In genomic region chr9:69411931-69412740, GRCh38 we compare ENCODE assay signal across 14 cellular contexts.
DNase-seq lines count a peak whose midpoint lies in the region; ATAC-seq, FAIRE-seq and TF ChIP-seq lines count a peak whose summit lies in the region.
"Had no signal": no experiment of that assay in that cellular context is flagged by ENCODE, and none has a peak within 500 bp of the region (broad histone marks: within the 10 kb centered on the region; RNA-seq: fewer than 3 reads in every experiment).

No MANE protein-coding gene starts in this region.

- CTCF ChIA-PET in HCT116 (lab: Charles Lee): interaction anchor here (1.0 kb wide), 2 partner anchors 10 to 120 kb away, joined by 3 to 4 read pairs; no protein-coding TSS in a partner anchor
- CTCF ChIA-PET in H1 (lab: Charles Lee; ENCODE audit: partially characterized antibody): interaction anchor here (0.8 to 2.1 kb wide), 13 partner anchors 8 to 189 kb away, joined by 3 to 24 read pairs (median 4); no protein-coding TSS in a partner anchor

- H3K79me1 ChIP-seq in H1 (ENCODE audit: low read depth, low read length) (no peaks in the 10 kb centered on the region), mesenchymal stem cell (replicated peaks; ENCODE audit: low read length, poor library complexity, severe bottlenecking) (no peaks in the 10 kb centered on the region)

- POLR2A ChIA-PET in HCT116 (lab: Charles Lee) (no interaction called here), H1 (lab: Charles Lee; ENCODE audit: partially characterized antibody) (interaction anchor here (0.8 to 1.4 kb wide), 3 partner anchors 10 to 127 kb away, joined by 3 read pairs; no protein-coding TSS in a partner anchor)

- H3K79me2 ChIP-seq in HCT116 (ENCODE audit: insufficient read depth, low read length): no peaks in the 10 kb centered on the region
- H3K79me2 ChIP-seq in H1 (ENCODE audit: control insufficient read depth in 1 of 2, insufficient read depth in 2 of 2, low read length in 2 of 2): no peaks in the 10 kb centered on the region
- H3K79me2 ChIP-seq in smooth muscle cell (ENCODE audit: low read depth): no peaks in the 10 kb centered on the region

- RAD21 ChIA-PET in HCT116 (lab: Charles Lee; ENCODE audit: low non-redundant PET in 1 of 2, low total read pairs in 2 of 2, uncharacterized antibody in 2 of 2, unreplicated experiment in 2 of 2): no interaction called here

- H4K20me1 ChIP-seq in HCT116 (ENCODE audit: insufficient read depth) (no peaks in the 10 kb centered on the region), H1 (replicated peaks in 1 of 2; ENCODE audit: control insufficient read depth in 1 of 2, insufficient read depth in 2 of 2, low read length in 2 of 2) (no peaks in the 10 kb centered on the region), smooth muscle cell (ENCODE audit: low read depth) (no peaks in the 10 kb centered on the region)

- no peak for FAIRE-seq in H1 (lab: Jason Lieb, UNC)
- FAIRE-seq: HTR-8/SVneo had no signal

- H3K4me3 ChIP-seq in HCT116 (replicated peaks in 1 of 2; ENCODE audit: low read depth in 1 of 2, low read length in 2 of 2) (no peak overlapping the region), H1 (ENCODE audit: extremely low read depth in 1 of 4, insufficient read depth in 2 of 4, low read depth in 3 of 4, low read length in 4 of 4) (no peak overlapping the region), mesenchymal stem cell (ENCODE audit: insufficient read depth in 1 of 2, low read depth in 1 of 2, low read length in 2 of 2) (peak overlapping the region in 1 of 2 experiments; percentile 66), smooth muscle cell (no peak overlapping the region)
- H3K4me3 ChIP-seq: HAP-1 had no signal

- TF ChIP-seq RAD21 in HCT116 (IDR thresholded peaks at IDR 0.05; ENCODE audit: low read depth) (no peak), H1 (IDR thresholded peaks at IDR 0.05 in 1 of 2, conservative IDR thresholded peaks at IDR 0.05 in 1 of 2; ENCODE audit: low read depth in 2 of 2, low read length in 2 of 2) (no peak)

- H3K14ac ChIP-seq in H1 (ENCODE audit: insufficient read length) (no peak overlapping the region), mesenchymal stem cell (ENCODE audit: low read length in 2 of 2) (no peak overlapping the region)

- H3K18ac ChIP-seq in H1 (ENCODE audit: extremely low read depth, low read length) (peak overlapping the region; percentile 86), mesenchymal stem cell (ENCODE audit: low read depth in 1 of 2, low read length in 2 of 2) (no peak overlapping the region)

- H3K4ac ChIP-seq in H1 (replicated peaks; ENCODE audit: insufficient read length, low read depth, low read length) (peak overlapping the region; percentile 27), mesenchymal stem cell (ENCODE audit: low read depth in 1 of 2, low read length in 2 of 2) (no peak overlapping the region)

- no peaks in the 10 kb centered on the region for H3F3A ChIP-seq in smooth muscle cell (ENCODE audit: low read depth)

- no peak overlapping the region for H3K27ac ChIP-seq in HCT116 (ENCODE audit: low read depth, low read length)
- no peak overlapping the region for H3K27ac ChIP-seq in H1 (ENCODE audit: low read depth, low read length)
- H3K27ac ChIP-seq in mesenchymal stem cell (ENCODE audit: low read length, poor library complexity, severe bottlenecking): no peak overlapping the region
- H3K27ac ChIP-seq in smooth muscle cell (ENCODE audit: low read depth): no peak overlapping the region
- H3K27ac ChIP-seq: foreskin keratinocyte had no signal

- BruUV-seq in HCT116 (replicated peaks; lab: Mats Ljungman, UMichigan): no TSS peak

- H2BK12ac ChIP-seq in H1 (ENCODE audit: low read depth, low read length) (peak overlapping the region; percentile 88; the same call in 1 of the 2 replicates), mesenchymal stem cell (ENCODE audit: low read length in 2 of 2) (no peak overlapping the region)

- H3K9me2 ChIP-seq in HCT116 (ENCODE audit: insufficient read depth): no peaks in the 10 kb centered on the region

- peak overlapping the region; percentile 88; the same call in 1 of the 2 replicates for H2BK20ac ChIP-seq in H1 (ENCODE audit: low read length)

- no peaks in the 10 kb centered on the region for H3K23me2 ChIP-seq in H1 (ENCODE audit: low read depth, low read length)

- no peak overlapping the region for H4K5ac ChIP-seq in H1 (ENCODE audit: insufficient read length, low read depth, low read length)

- intact Hi-C loops in HCT116 (cut with micrococcal nuclease): loop anchor here (2.0 kb wide), 1 partner anchor 519 kb away; no protein-coding TSS in a partner anchor

- WGBS in H1 (ENCODE audit: extremely low coverage in 1 of 2, insufficient coverage in 1 of 2, insufficient read length in 1 of 2, insufficient replicate concordance in 2 of 2, low coverage in 1 of 2, low lambda C conversion rate in 2 of 2, missing lambda C conversion rate in 1 of 2), 2 experiments: 78% methylated on average over 43 of the region's 52 CpGs; no CpG with 5 or more reads in 1 of the 2 experiments
- 88% methylated on average over 52 of the region's 52 CpGs for WGBS in mesenchymal stem cell
- WGBS in smooth muscle cell (ENCODE audit: low lambda C conversion rate): 85% methylated on average over 52 of the region's 52 CpGs

- no peak for TF ChIP-seq CTCF in HCT116 (IDR thresholded peaks at IDR 0.05 in 2 of 3, conservative IDR thresholded peaks at IDR 0.05 in 1 of 3; ENCODE audit: borderline replicate concordance in 1 of 3, insufficient read depth in 1 of 3, low read depth in 2 of 3, low read length in 2 of 3)
- no peak for TF ChIP-seq CTCF in H1 (IDR thresholded peaks at IDR 0.05; ENCODE audit: control extremely low read depth in 1 of 3, insufficient read depth in 1 of 3, low read depth in 1 of 3, low read length in 3 of 3)
- no peak for TF ChIP-seq CTCF in smooth muscle cell (IDR thresholded peaks at IDR 0.05; ENCODE audit: borderline replicate concordance, insufficient read depth, poor library complexity, severe bottlenecking)

- H2BK120ac ChIP-seq in H1 (replicated peaks; ENCODE audit: low read depth, low read length): peak overlapping the region; percentile 43
- H2BK120ac ChIP-seq in mesenchymal stem cell (ENCODE audit: low read depth, low read length): no peak overlapping the region

- no peaks in the 10 kb centered on the region for H3K36me3 ChIP-seq in HCT116 (ENCODE audit: control insufficient read depth in 1 of 2, insufficient read depth in 2 of 2, low read length in 2 of 2)
- H3K36me3 ChIP-seq in H1 (ENCODE audit: control insufficient read depth in 2 of 4, insufficient read depth in 4 of 4, low read length in 3 of 4): no peaks in the 10 kb centered on the region
- no peaks in the 10 kb centered on the region for H3K36me3 ChIP-seq in mesenchymal stem cell (ENCODE audit: control insufficient read depth in 1 of 2, insufficient read depth in 2 of 2, low read depth in 1 of 2, low read length in 2 of 2)
- H3K36me3 ChIP-seq in smooth muscle cell (ENCODE audit: low read depth): no peaks in the 10 kb centered on the region
- H3K36me3 ChIP-seq: HAP-1 had no signal

- peaks cover 0 to 3% of the 10 kb centered on the region in 2 experiments; a peak in 1 of 4 replicates for H3K4me1 ChIP-seq in HCT116 (ENCODE audit: control insufficient read depth in 1 of 2, insufficient read depth in 2 of 2, low read length in 2 of 2)
- H3K4me1 ChIP-seq in H1 (replicated peaks in 1 of 4; ENCODE audit: control insufficient read depth in 3 of 4, insufficient read depth in 4 of 4, low read length in 3 of 4): peaks cover 0 to 7% (median 3%) of the 10 kb centered on the region in 4 experiments; a peak in 5 of 7 replicates
- H3K4me1 ChIP-seq in mesenchymal stem cell (ENCODE audit: control insufficient read depth, insufficient read depth, low read depth, low read length): peaks cover 2% of the 10 kb centered on the region
- peaks cover 7% of the 10 kb centered on the region for H3K4me1 ChIP-seq in smooth muscle cell (ENCODE audit: low read depth)
- H3K4me1 ChIP-seq: foreskin keratinocyte, HAP-1 had no signal

- H2AFZ ChIP-seq in HCT116 (ENCODE audit: low read depth, low read length, poor library complexity, severe bottlenecking): peak overlapping the region; percentile 80
- peak overlapping the region; percentile 77; the same call in 1 of the 2 replicates for H2AFZ ChIP-seq in H1 (ENCODE audit: low read length)
- no peak overlapping the region for H2AFZ ChIP-seq in mesenchymal stem cell (ENCODE audit: low read depth, low read length)
- H2AFZ ChIP-seq in smooth muscle cell (ENCODE audit: low read depth): peak overlapping the region; percentile 66

- TF ChIP-seq POLR2A in HCT116 (IDR thresholded peaks at IDR 0.05; ENCODE audit: borderline replicate concordance, extremely low read depth, insufficient read depth, insufficient read length) (no peak), H1 (IDR thresholded peaks at IDR 0.05; ENCODE audit: control extremely low read depth in 1 of 2, low read depth in 2 of 2, low read length in 2 of 2) (no peak)

- no peak for TF ChIP-seq EP300 in H1 (IDR thresholded peaks at IDR 0.05; ENCODE audit: borderline replicate concordance in 1 of 2, low read depth in 2 of 2, low read length in 2 of 2)

- H3K9me3 ChIP-seq in HCT116 (ENCODE audit: control insufficient read depth in 1 of 2, insufficient read depth in 1 of 2, low read depth in 1 of 2, low read length in 2 of 2): no peaks in the 10 kb centered on the region
- H3K9me3 ChIP-seq in H1 (ENCODE audit: insufficient read depth in 2 of 2, low read depth in 1 of 2, low read length in 1 of 2): no peaks in the 10 kb centered on the region
- H3K9me3 ChIP-seq in mesenchymal stem cell (ENCODE audit: control insufficient read depth, low read length): no peaks in the 10 kb centered on the region
- H3K9me3 ChIP-seq in smooth muscle cell (replicated peaks; ENCODE audit: low read depth): no peaks in the 10 kb centered on the region
- H3K9me3 ChIP-seq: HAP-1 had no signal

- no peak overlapping the region for H3K56ac ChIP-seq in H1 (replicated peaks; ENCODE audit: insufficient read length, low read depth, low read length)

- H4K91ac ChIP-seq in H1 (replicated peaks; ENCODE audit: insufficient read length, low read length) (peak overlapping the region; percentile 75), mesenchymal stem cell (ENCODE audit: low read length) (no peak overlapping the region)

- peak overlapping the region; percentile 79; the same call in 1 of the 2 replicates for H2BK5ac ChIP-seq in H1 (ENCODE audit: low read depth, low read length)
- H2BK5ac ChIP-seq in mesenchymal stem cell (ENCODE audit: low read depth, low read length, poor library complexity, severe bottlenecking): no peak overlapping the region

- H4K8ac ChIP-seq in H1 (ENCODE audit: extremely low read depth, insufficient read depth, low read length): peak overlapping the region; percentile 75
- no peak overlapping the region for H4K8ac ChIP-seq in mesenchymal stem cell (ENCODE audit: low read length)

- ATAC-seq in HCT116 (peak; percentile 20; the same call in 1 of the 2 replicates), HG03135 (IDR thresholded peaks at IDR 0.05; ENCODE audit: unreplicated experiment) (no peak)
- ATAC-seq: activated CD4-positive, CD25-positive, alpha-beta regulatory T cell treated with anti-CD3 and anti-CD28 coated beads, Interleukin-2, amount 50 U/mL, for 24 hours had no signal

- no peak overlapping the region for H3K23ac ChIP-seq in H1 (ENCODE audit: insufficient read length)
- H3K23ac ChIP-seq in mesenchymal stem cell (ENCODE audit: low read length in 2 of 2): no peak overlapping the region

- H2AK5ac ChIP-seq in H1 (ENCODE audit: low read depth, low read length) (peak overlapping the region; percentile 47; the same call in 1 of the 2 replicates), mesenchymal stem cell (ENCODE audit: low read length, severe bottlenecking) (no peak overlapping the region)

- H3K27me3 ChIP-seq in HCT116 (ENCODE audit: insufficient read depth, low read length): no peaks in the 10 kb centered on the region
- H3K27me3 ChIP-seq in H1 (replicated peaks in 1 of 4; ENCODE audit: control insufficient read depth in 3 of 4, extremely low read depth in 1 of 4, insufficient read depth in 3 of 4, low read length in 3 of 4): no peaks in the 10 kb centered on the region; a peak in 1 of 7 replicates
- peaks cover 0 to 13% of the 10 kb centered on the region in 2 experiments for H3K27me3 ChIP-seq in mesenchymal stem cell (ENCODE audit: control insufficient read depth in 1 of 2, insufficient read depth in 1 of 2, low read length in 2 of 2)
- H3K27me3 ChIP-seq in smooth muscle cell (ENCODE audit: low read depth): no peaks in the 10 kb centered on the region

- H2BK15ac ChIP-seq in H1 (ENCODE audit: low read length): no peak overlapping the region
- H2BK15ac ChIP-seq in mesenchymal stem cell (ENCODE audit: low read depth, poor library complexity, severe bottlenecking): no peak overlapping the region

- no peak for DNase-seq in HCT116 (ENCODE audit: low read depth, low spot score)
- no peak for DNase-seq in H1 (ENCODE audit: low read depth in 1 of 2, low spot score in 2 of 2)
- DNase-seq in mesenchymal stem cell: no peak
- no peak for DNase-seq in smooth muscle cell (lab: John Stamatoyannopoulos, UW; ENCODE audit: unreplicated experiment)
- DNase-seq in activated naive CD4-positive, alpha-beta T cell (lab: John Stamatoyannopoulos, UW): no peak
- no peak for DNase-seq in GF-D8 (lab: John Stamatoyannopoulos, UW)
- DNase-seq: activated naive CD4-positive, alpha-beta T cell treated with Interleukin-2 at 50 U/mL for 16 hours; activated T-cell treated with anti-CD3 and anti-CD28 coated beads, Interleukin-2, amount 50 U/mL, for 24 hours; foreskin keratinocyte; NCI-H1694 treated with DMSO at 0.1 percent for 48 hours had no signal

- H3K9ac ChIP-seq in HCT116 (ENCODE audit: low read length) (no peak overlapping the region), H1 (replicated peaks in 1 of 4; ENCODE audit: extremely low read depth in 1 of 4, low read depth in 3 of 4, low read length in 3 of 4) (no peak overlapping the region), mesenchymal stem cell (ENCODE audit: low read length) (peak overlapping the region; percentile 68), smooth muscle cell (ENCODE audit: low read depth) (no peak overlapping the region)

- H3K4me2 ChIP-seq in HCT116 (ENCODE audit: low read length): no peak overlapping the region
- 0 out of 4 replicates have a peak overlapping the region, but pooled peaks of 1 of the 2 experiments have one; percentile 7 for H3K4me2 ChIP-seq in H1 (ENCODE audit: insufficient read depth in 1 of 2, low read depth in 2 of 2, low read length in 2 of 2)
- no peak overlapping the region for H3K4me2 ChIP-seq in mesenchymal stem cell (ENCODE audit: low read length, poor library complexity, severe bottlenecking)
- H3K4me2 ChIP-seq in smooth muscle cell: peak overlapping the region; percentile 76
